Comparison of ENCODE assay signal across 16 cellular contexts in genomic region chr11:134742228-134742612, GRCh38.
DNase-seq lines count a peak whose midpoint lies in the region; ATAC-seq and TF ChIP-seq lines count a peak whose summit lies in the region.
"Had no signal": no experiment of that assay in that cellular context is flagged by ENCODE, and none has a peak within 500 bp of the region (broad histone marks: within the 10 kb centered on the region; RNA-seq: fewer than 3 reads in every experiment).

No MANE protein-coding gene starts in this region.

- DNase-seq in NCI-H1694 treated with DMSO at 0.1 percent for 48 hours (lab: John Stamatoyannopoulos, UW) (peak; percentile 29), NCI-H1694 (lab: John Stamatoyannopoulos, UW) (no peak), fibroblast of villous mesenchyme (ENCODE audit: low read depth) (peak; percentile 80), smooth muscle cell (lab: John Stamatoyannopoulos, UW; ENCODE audit: unreplicated experiment) (no peak), SIG-M5 treated with dmso at 0.1 percent for 504 hours (lab: John Stamatoyannopoulos, UW; ENCODE audit: unreplicated experiment) (no peak)
- DNase-seq in activated naive CD8-positive, alpha-beta T cell treated with anti-CD3 and anti-CD28 coated beads for 36 hours = peak; percentile 9
- no peak for DNase-seq in effector memory CD4-positive, alpha-beta T cell
- DNase-seq: NCI-H1105, NCI-H2227 treated with DMSO at 0.1 percent for 48 hours, pancreas had no signal

- peaks cover 5% of the 10 kb centered on the region for H3K4me1 Mint-ChIP-seq in activated naive CD8-positive, alpha-beta T cell treated with anti-CD3 and anti-CD28 coated beads for 36 hours
- H3K4me1 Mint-ChIP-seq: CD14-positive monocyte had no signal

- no peak for ATAC-seq in GM18519 (IDR thresholded peaks at IDR 0.05; ENCODE audit: low FRiP score, unreplicated experiment)
- ATAC-seq: gastroesophageal sphincter, GM12878, Right ventricle myocardium inferior had no signal

- H3K27ac ChIP-seq in smooth muscle cell (ENCODE audit: low read depth) = peak overlapping the region; percentile 59
- no peak overlapping the region for H3K27ac ChIP-seq in effector memory CD4-positive, alpha-beta T cell (ENCODE audit: insufficient read depth, low read length, poor library complexity, severe bottlenecking)
- H3K27ac ChIP-seq: 22Rv1, gastroesophageal sphincter, pancreas had no signal

- no peaks in the 10 kb centered on the region for H3K9me3 ChIP-seq in smooth muscle cell (replicated peaks; ENCODE audit: low read depth)
- H3K9me3 ChIP-seq in effector memory CD4-positive, alpha-beta T cell (ENCODE audit: control insufficient read depth, low read length) = no peaks in the 10 kb centered on the region
- H3K9me3 ChIP-seq: pancreas had no signal

- no peaks in the 10 kb centered on the region for H3K79me2 ChIP-seq in smooth muscle cell (ENCODE audit: low read depth)

- H3K36me3 Mint-ChIP-seq in activated naive CD8-positive, alpha-beta T cell treated with anti-CD3 and anti-CD28 coated beads for 36 hours = peaks cover 1% of the 10 kb centered on the region
- H3K36me3 Mint-ChIP-seq: CD14-positive monocyte had no signal

- H3F3A ChIP-seq in smooth muscle cell (ENCODE audit: low read depth) = peaks cover 4% of the 10 kb centered on the region

- peaks cover 7% of the 10 kb centered on the region for H3K27me3 ChIP-seq in smooth muscle cell (ENCODE audit: low read depth)
- no peaks in the 10 kb centered on the region for H3K27me3 ChIP-seq in effector memory CD4-positive, alpha-beta T cell (replicated peaks; ENCODE audit: control insufficient read depth, insufficient read depth, low read length, poor library complexity, severe bottlenecking)
- H3K27me3 ChIP-seq: gastroesophageal sphincter, pancreas had no signal

- H3K4me3 ChIP-seq in fibroblast of villous mesenchyme (ENCODE audit: low read depth, low read length) (no peak overlapping the region), smooth muscle cell (no peak overlapping the region)
- no peak overlapping the region for H3K4me3 ChIP-seq in effector memory CD4-positive, alpha-beta T cell (ENCODE audit: insufficient read depth, low read depth, low read length, poor library complexity, severe bottlenecking)
- H3K4me3 ChIP-seq: gastroesophageal sphincter, GM12878, pancreas had no signal

- H3K4me1 ChIP-seq in smooth muscle cell (ENCODE audit: low read depth) = peaks cover 21% of the 10 kb centered on the region
- H3K4me1 ChIP-seq in effector memory CD4-positive, alpha-beta T cell (ENCODE audit: control insufficient read depth, insufficient read depth, low read length, poor library complexity, severe bottlenecking) = no peaks in the 10 kb centered on the region
- H3K4me1 ChIP-seq: gastroesophageal sphincter had no signal

- peaks cover 6% of the 10 kb centered on the region for H3K9me3 Mint-ChIP-seq in activated naive CD8-positive, alpha-beta T cell treated with anti-CD3 and anti-CD28 coated beads for 36 hours

- H4K20me1 ChIP-seq in smooth muscle cell (ENCODE audit: low read depth) = peaks cover 3% of the 10 kb centered on the region

- no peak overlapping the region for H3K4me3 Mint-ChIP-seq in activated naive CD8-positive, alpha-beta T cell treated with anti-CD3 and anti-CD28 coated beads for 36 hours
- H3K4me3 Mint-ChIP-seq: CD14-positive monocyte had no signal

- no peak overlapping the region for H3K27ac Mint-ChIP-seq in activated naive CD8-positive, alpha-beta T cell treated with anti-CD3 and anti-CD28 coated beads for 36 hours
- H3K27ac Mint-ChIP-seq: CD14-positive monocyte had no signal

- no peak overlapping the region for H2AFZ ChIP-seq in smooth muscle cell (ENCODE audit: low read depth)

- H3K36me3 ChIP-seq in smooth muscle cell (ENCODE audit: low read depth) = no peaks in the 10 kb centered on the region
- no peaks in the 10 kb centered on the region for H3K36me3 ChIP-seq in effector memory CD4-positive, alpha-beta T cell (ENCODE audit: control insufficient read depth, insufficient read depth, low read length)
- H3K36me3 ChIP-seq: gastroesophageal sphincter, pancreas had no signal

- 30% methylated on average over 6 of the region's 6 CpGs for WGBS in smooth muscle cell (ENCODE audit: low lambda C conversion rate)

- no peak overlapping the region for H3K9ac ChIP-seq in smooth muscle cell (ENCODE audit: low read depth)

- peaks cover 11% of the 10 kb centered on the region for H3K27me3 Mint-ChIP-seq in activated naive CD8-positive, alpha-beta T cell treated with anti-CD3 and anti-CD28 coated beads for 36 hours

- peak overlapping the region; percentile 66 for H3K4me2 ChIP-seq in smooth muscle cell

- TF ChIP-seq CTCF in fibroblast of villous mesenchyme (IDR thresholded peaks at IDR 0.05; ENCODE audit: insufficient read depth, low read depth, low read length) (no peak), smooth muscle cell (IDR thresholded peaks at IDR 0.05; ENCODE audit: borderline replicate concordance, insufficient read depth, poor library complexity, severe bottlenecking) (no peak)

Comparison
In these comparisons a context has a peak if more than half of its experiments do, and no peak if none do; other contexts are left out.
1. DNase-seq: peak in NCI-H1694 treated with DMSO at 0.1 percent for 48 hours (single experiment), activated naive CD8-positive, alpha-beta T cell treated with anti-CD3 and anti-CD28 coated beads for 36 hours (single experiment) and fibroblast of villous mesenchyme (single experiment); none in NCI-H1694 (single experiment), smooth muscle cell (single experiment), SIG-M5 treated with dmso at 0.1 percent for 504 hours (single experiment) and effector memory CD4-positive, alpha-beta T cell (0 of 3).